Comparison of ENCODE assay signal across 10 cellular contexts in the genomic region with DNA sequence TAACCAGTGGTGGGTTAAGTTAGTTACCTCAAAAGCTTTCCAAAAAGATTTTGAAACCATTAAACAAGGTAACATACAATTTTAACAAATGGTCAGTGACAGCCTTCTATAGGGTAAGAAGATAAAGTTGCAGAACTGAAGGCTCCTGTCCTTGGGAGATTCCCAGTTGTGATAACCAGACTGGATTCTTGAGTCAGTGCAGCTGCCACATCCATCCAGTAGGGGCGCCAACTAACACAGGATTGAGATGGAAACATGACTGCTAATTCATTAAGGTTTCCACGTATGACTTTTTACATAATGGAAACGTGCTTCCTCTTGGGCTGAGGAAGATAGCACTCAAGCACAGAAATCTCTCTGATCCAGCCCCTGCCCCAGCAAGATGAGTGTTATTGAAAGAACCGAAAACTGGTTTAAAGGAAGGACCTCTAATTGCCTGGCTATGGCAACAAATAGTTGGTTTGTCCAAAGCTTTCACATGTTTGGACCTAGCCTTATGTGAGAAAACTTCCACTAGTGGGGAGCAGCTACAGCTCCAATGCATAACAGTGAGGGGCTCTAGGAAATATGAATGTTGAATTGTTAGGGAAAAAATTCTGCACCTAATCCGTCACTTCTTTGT.
DNase-seq lines count a peak whose midpoint lies in the region; ATAC-seq and TF ChIP-seq lines count a peak whose summit lies in the region.
"Had no signal": no experiment of that assay in that cellular context is flagged by ENCODE, and none has a peak within 500 bp of the region (broad histone marks: within the 10 kb centered on the region; RNA-seq: fewer than 3 reads in every experiment).

No MANE protein-coding gene starts in this region.

- peaks cover 10% of the 10 kb centered on the region for H3K9me3 Mint-ChIP-seq in CD4-positive, alpha-beta T cell

- H3K4me1 Mint-ChIP-seq in CD4-positive, alpha-beta T cell (ENCODE audit: low read depth) = no peaks in the 10 kb centered on the region

- CTCF ChIA-PET in CD4-positive, alpha-beta T cell (lab: Charles Lee) = interaction anchor here (0.6 kb wide), 1 partner anchor 297 kb away, joined by 3 read pairs; no protein-coding TSS in a partner anchor

- no peak for ATAC-seq in CD4-positive, alpha-beta T cell (ENCODE audit: poor library complexity)
- no peak for ATAC-seq in GM21528 (IDR thresholded peaks at IDR 0.05; ENCODE audit: low FRiP score, unreplicated experiment)

- peak; percentile 72 for TF ChIP-seq CTCF in GM12873 (IDR thresholded peaks at IDR 0.05; ENCODE audit: insufficient read depth, low read depth, low read length, missing control alignments)
- no peak for TF ChIP-seq CTCF in CD4-positive, alpha-beta T cell (IDR thresholded peaks at IDR 0.05)

- H3K27ac ChIP-seq in CD4-positive, alpha-beta T cell (ENCODE audit: low read depth, low read length) = no peak overlapping the region
- H3K27ac ChIP-seq: vagina had no signal

- H3K27ac Mint-ChIP-seq in CD4-positive, alpha-beta T cell = no peak overlapping the region

- intact Hi-C loops in CD4-positive, alpha-beta T cell (cut with DNase I, micrococcal nuclease) = no loop called here

- no peaks in the 10 kb centered on the region for H3K9me3 ChIP-seq in CD4-positive, alpha-beta T cell (ENCODE audit: control insufficient read depth, low read length)
- H3K9me3 ChIP-seq: vagina had no signal

- POLR2A ChIA-PET in CD4-positive, alpha-beta T cell (lab: Charles Lee) = no interaction called here

- H3K36me3 Mint-ChIP-seq in CD4-positive, alpha-beta T cell (ENCODE audit: low read depth) = no peaks in the 10 kb centered on the region

- no peaks in the 10 kb centered on the region for H3K27me3 Mint-ChIP-seq in CD4-positive, alpha-beta T cell

- peak; percentile 14 for DNase-seq in A172 (ENCODE audit: low spot score)
- DNase-seq in OCI-M1 (lab: John Stamatoyannopoulos, UW) = peak; percentile 56
- peak; percentile 39 for DNase-seq in germinal center (ENCODE audit: low spot score)
- DNase-seq in CD4-positive, alpha-beta T cell = no peak
- DNase-seq in stimulated activated CD4-positive, alpha-beta T cell treated with anti-CD3 and anti-CD28 coated beads, Interleukin-12 subunit alpha, Interleukin-12 subunit beta, amount 100 ng/mL, for 4 hours = no peak
- DNase-seq in AG08395 (ENCODE audit: low spot score) = no peak
- DNase-seq: NCI-H1417 had no signal

- H3K4me3 Mint-ChIP-seq in CD4-positive, alpha-beta T cell = no peak overlapping the region

- no peaks in the 10 kb centered on the region for H3K27me3 ChIP-seq in CD4-positive, alpha-beta T cell (ENCODE audit: control insufficient read depth, insufficient read depth, low read length)
- H3K27me3 ChIP-seq: vagina had no signal

Comparison
In these comparisons a context has a peak if more than half of its experiments do, and no peak if none do; other contexts are left out.
1. DNase-seq: peak in A172 (single experiment), OCI-M1 (single experiment) and germinal center (single experiment); none in CD4-positive, alpha-beta T cell (0 of 10), stimulated activated CD4-positive, alpha-beta T cell treated with anti-CD3 and anti-CD28 coated beads, Interleukin-12 subunit alpha, Interleukin-12 subunit beta, amount 100 ng/mL, for 4 hours (single experiment) and AG08395 (single experiment).